Comparison of ENCODE assay signal across 8 cellular contexts in genomic region chr1:43358121-43358745, GRCh38. TPM values are rescaled to one million over a fixed set of nuclear protein-coding genes. Genes with fewer than 3 reads are reported as not detected.
DNase-seq lines count a peak whose midpoint lies in the region; ATAC-seq and TF ChIP-seq lines count a peak whose summit lies in the region.

No MANE protein-coding gene starts in this region.

- H3K27ac ChIP-seq in ovary = peak overlapping the region in 1 of 2 donors; percentile 52

- peaks cover 47% of the 10 kb centered on the region for H3K36me3 Mint-ChIP-seq in activated T-helper 1 cell treated with anti-CD3 and anti-CD28 coated beads, Interleukin-12 subunit alpha, Interleukin-12 subunit beta, Interleukin-2, Interleukin-4 antibody, amounts not matched to agents 30 ng/mL and 10 ng/mL and 1 ng/mL, durations not matched to agents 14 hours and 24 hours and 36 hours (ENCODE audit: low read depth)

- intact Hi-C loops in activated T-helper 1 cell treated with anti-CD3 and anti-CD28 coated beads, Interleukin-12 subunit alpha, Interleukin-12 subunit beta, Interleukin-2, Interleukin-4 antibody, amounts not matched to agents 30 ng/mL and 10 ng/mL and 1 ng/mL, durations not matched to agents 14 hours and 24 hours and 36 hours (cut with micrococcal nuclease) = loop anchor here (1.0 to 2.0 kb wide), 12 partner anchors 9 to 591 kb away; partner anchors contain the start of genes C1orf50, CFAP57, EBNA1BP2 and ELOVL1
- intact Hi-C loops in ovary (cut with DNase I) = no loop called here

- H3K4me3 ChIP-seq in HFF-Myc (replicated peaks; ENCODE audit: low read depth, low read length) = peak overlapping the region; percentile 87
- H3K4me3 ChIP-seq in ovary = peak overlapping the region; percentile 70

- H3K9me3 Mint-ChIP-seq in activated T-helper 1 cell treated with anti-CD3 and anti-CD28 coated beads, Interleukin-12 subunit alpha, Interleukin-12 subunit beta, Interleukin-2, Interleukin-4 antibody, amounts not matched to agents 30 ng/mL and 10 ng/mL and 1 ng/mL, durations not matched to agents 14 hours and 24 hours and 36 hours = no peaks in the 10 kb centered on the region

- H3K27ac Mint-ChIP-seq in activated T-helper 1 cell treated with anti-CD3 and anti-CD28 coated beads, Interleukin-12 subunit alpha, Interleukin-12 subunit beta, Interleukin-2, Interleukin-4 antibody, amounts not matched to agents 30 ng/mL and 10 ng/mL and 1 ng/mL, durations not matched to agents 14 hours and 24 hours and 36 hours = peak overlapping the region; percentile 90

- TF ChIP-seq POLR2A in ovary (IDR thresholded peaks at IDR 0.05) = no peak

- no peak for TF ChIP-seq EP300 in ovary (IDR thresholded peaks at IDR 0.05)

- H3K4me1 Mint-ChIP-seq in activated T-helper 1 cell treated with anti-CD3 and anti-CD28 coated beads, Interleukin-12 subunit alpha, Interleukin-12 subunit beta, Interleukin-2, Interleukin-4 antibody, amounts not matched to agents 30 ng/mL and 10 ng/mL and 1 ng/mL, durations not matched to agents 14 hours and 24 hours and 36 hours (ENCODE audit: low read depth) = peaks cover 45% of the 10 kb centered on the region

- TF ChIP-seq CTCF in HFF-Myc (IDR thresholded peaks at IDR 0.05; ENCODE audit: low read depth, low read length, missing control alignments) (peak; percentile 60), ovary (IDR thresholded peaks at IDR 0.05) (no peak)

- H3K36me3 ChIP-seq in ovary = no peaks in the 10 kb centered on the region

- peaks cover 5% of the 10 kb centered on the region for H3K4me1 ChIP-seq in ovary (ENCODE audit: insufficient read depth)

- H3K9me3 ChIP-seq in ovary = no peaks in the 10 kb centered on the region

- H3K27me3 ChIP-seq in ovary = no peaks in the 10 kb centered on the region

- ATAC-seq in GM18520 (IDR thresholded peaks at IDR 0.05; ENCODE audit: unreplicated experiment) = no peak

- WGBS in ovary, 3 donors = 0 to 1% (median 1%) methylated on average over 26 to 33 of the region's 33 CpGs

- H3K27me3 Mint-ChIP-seq in activated T-helper 1 cell treated with anti-CD3 and anti-CD28 coated beads, Interleukin-12 subunit alpha, Interleukin-12 subunit beta, Interleukin-2, Interleukin-4 antibody, amounts not matched to agents 30 ng/mL and 10 ng/mL and 1 ng/mL, durations not matched to agents 14 hours and 24 hours and 36 hours (ENCODE audit: insufficient read depth) = no peaks in the 10 kb centered on the region

- H3K4me3 Mint-ChIP-seq in activated T-helper 1 cell treated with anti-CD3 and anti-CD28 coated beads, Interleukin-12 subunit alpha, Interleukin-12 subunit beta, Interleukin-2, Interleukin-4 antibody, amounts not matched to agents 30 ng/mL and 10 ng/mL and 1 ng/mL, durations not matched to agents 14 hours and 24 hours and 36 hours = peak overlapping the region; percentile 96

- DNase-seq in NCI-H2196 (lab: John Stamatoyannopoulos, UW; ENCODE audit: unreplicated experiment) = peak; percentile 24
- DNase-seq in NCI-H2196 treated with DMSO at 0.1 percent for 48 hours (lab: John Stamatoyannopoulos, UW; ENCODE audit: unreplicated experiment) = no peak
- peak; percentile 42 for DNase-seq in HFF-Myc (ENCODE audit: extremely low read depth, low read depth)
- DNase-seq in NCI-H226 = peak; percentile 37
- DNase-seq in activated T-helper 1 cell treated with anti-CD3 and anti-CD28 coated beads, Interleukin-12 subunit alpha, Interleukin-12 subunit beta, Interleukin-2, Interleukin-4 antibody, amounts not matched to agents 30 ng/mL and 10 ng/mL and 1 ng/mL, durations not matched to agents 14 hours and 24 hours and 36 hours (ENCODE audit: low spot score) = peak; percentile 9
- DNase-seq in glomerular visceral epithelial cell (ENCODE audit: extremely low spot score) = peak; percentile 38
- no peak for DNase-seq in ovary

RNA-seq across cellular contexts. Expression of gene CDC20, which starts 0.5 kb away (rescaled TPM):
- 82.9 and 91.8 TPM in 2 replicates for total RNA-seq in activated T-helper 1 cell treated with anti-CD3 and anti-CD28 coated beads, Interleukin-12 subunit alpha, Interleukin-12 subunit beta, Interleukin-2, Interleukin-4 antibody, amounts not matched to agents 30 ng/mL and 10 ng/mL and 1 ng/mL, durations not matched to agents 14 hours and 24 hours and 36 hours
- 1 to 10 TPM in 3 of 7 donors, under 1 TPM in 3, not detected in 1; 0.50 to 2.0 (median 1.3) TPM for total RNA-seq in ovary
- polyA plus RNA-seq in ovary = 1 to 10 TPM; 1.1 to 2.9 TPM

RNA-seq across cellular contexts. Expression of gene ELOVL1, which starts 9.6 kb away (rescaled TPM):
- total RNA-seq in activated T-helper 1 cell treated with anti-CD3 and anti-CD28 coated beads, Interleukin-12 subunit alpha, Interleukin-12 subunit beta, Interleukin-2, Interleukin-4 antibody, amounts not matched to agents 30 ng/mL and 10 ng/mL and 1 ng/mL, durations not matched to agents 14 hours and 24 hours and 36 hours = 81.8 and 85.7 TPM in 2 replicates
- total RNA-seq in ovary = 10 to 100 TPM; 10.0 to 50.6 (median 34.1) TPM
- 100 to 1,000 TPM in 1 of 2 donors, 10 to 100 TPM in 1; 42.8 to 130 TPM for polyA plus RNA-seq in ovary

RNA-seq across cellular contexts. Expression of gene MPL, which starts 20.6 kb away (rescaled TPM):
- not detected in 2 replicates for total RNA-seq in activated T-helper 1 cell treated with anti-CD3 and anti-CD28 coated beads, Interleukin-12 subunit alpha, Interleukin-12 subunit beta, Interleukin-2, Interleukin-4 antibody, amounts not matched to agents 30 ng/mL and 10 ng/mL and 1 ng/mL, durations not matched to agents 14 hours and 24 hours and 36 hours
- total RNA-seq in ovary = 1 to 10 TPM in 3 of 7 donors, under 1 TPM in 3, not detected in 1; 0.36 to 2.6 (median 1.4) TPM
- under 1 TPM; 0.35 to 0.63 TPM for polyA plus RNA-seq in ovary

RNA-seq across cellular contexts. Expression of gene MED8, which starts 31.4 kb away (rescaled TPM):
- 43.0 and 48.5 TPM in 2 replicates for total RNA-seq in activated T-helper 1 cell treated with anti-CD3 and anti-CD28 coated beads, Interleukin-12 subunit alpha, Interleukin-12 subunit beta, Interleukin-2, Interleukin-4 antibody, amounts not matched to agents 30 ng/mL and 10 ng/mL and 1 ng/mL, durations not matched to agents 14 hours and 24 hours and 36 hours
- total RNA-seq in ovary = 10 to 100 TPM; 13.7 to 39.3 (median 24.0) TPM
- polyA plus RNA-seq in ovary = 10 to 100 TPM; 26.0 to 40.0 TPM

RNA-seq across cellular contexts. Expression of gene SZT2, which starts 31.5 kb away (rescaled TPM):
- total RNA-seq in activated T-helper 1 cell treated with anti-CD3 and anti-CD28 coated beads, Interleukin-12 subunit alpha, Interleukin-12 subunit beta, Interleukin-2, Interleukin-4 antibody, amounts not matched to agents 30 ng/mL and 10 ng/mL and 1 ng/mL, durations not matched to agents 14 hours and 24 hours and 36 hours = 59.2 and 64.5 TPM in 2 replicates
- total RNA-seq in ovary = 10 to 100 TPM; 25.5 to 89.3 (median 60.9) TPM
- polyA plus RNA-seq in ovary = 10 to 100 TPM; 16.8 to 17.6 TPM

Comparison
In these comparisons a context has a peak if more than half of its experiments do, and no peak if none do; other contexts are left out.
1. DNase-seq: peak in NCI-H2196 (single experiment), HFF-Myc (single experiment), NCI-H226 (single experiment), activated T-helper 1 cell treated with anti-CD3 and anti-CD28 coated beads, Interleukin-12 subunit alpha, Interleukin-12 subunit beta, Interleukin-2, Interleukin-4 antibody, amounts not matched to agents 30 ng/mL and 10 ng/mL and 1 ng/mL, durations not matched to agents 14 hours and 24 hours and 36 hours (single experiment) and glomerular visceral epithelial cell (single experiment); none in NCI-H2196 treated with DMSO at 0.1 percent for 48 hours (single experiment) and ovary (0 of 5).
2. RNA of gene CDC20, which starts 0.5 kb away (total RNA-seq): 82.9 to 91.8 TPM in activated T-helper 1 cell treated with anti-CD3 and anti-CD28 coated beads, Interleukin-12 subunit alpha, Interleukin-12 subunit beta, Interleukin-2, Interleukin-4 antibody, amounts not matched to agents 30 ng/mL and 10 ng/mL and 1 ng/mL, durations not matched to agents 14 hours and 24 hours and 36 hours; 0.50 to 2.0 TPM in ovary; every median in the first group is over 10 times any median in the second.